Comparison of ENCODE assay signal across 1 cellular context in genomic region chr16:9323170-9323569, GRCh38.
TF ChIP-seq lines count a peak whose summit lies in the region.

No MANE protein-coding gene starts in this region.

TF ChIP-seq in GM23338, 12 proteins besides CTCF, POLR2A, EP300 and RAD21 (continued from another document):
- TF ChIP-seq, protein P1, sequence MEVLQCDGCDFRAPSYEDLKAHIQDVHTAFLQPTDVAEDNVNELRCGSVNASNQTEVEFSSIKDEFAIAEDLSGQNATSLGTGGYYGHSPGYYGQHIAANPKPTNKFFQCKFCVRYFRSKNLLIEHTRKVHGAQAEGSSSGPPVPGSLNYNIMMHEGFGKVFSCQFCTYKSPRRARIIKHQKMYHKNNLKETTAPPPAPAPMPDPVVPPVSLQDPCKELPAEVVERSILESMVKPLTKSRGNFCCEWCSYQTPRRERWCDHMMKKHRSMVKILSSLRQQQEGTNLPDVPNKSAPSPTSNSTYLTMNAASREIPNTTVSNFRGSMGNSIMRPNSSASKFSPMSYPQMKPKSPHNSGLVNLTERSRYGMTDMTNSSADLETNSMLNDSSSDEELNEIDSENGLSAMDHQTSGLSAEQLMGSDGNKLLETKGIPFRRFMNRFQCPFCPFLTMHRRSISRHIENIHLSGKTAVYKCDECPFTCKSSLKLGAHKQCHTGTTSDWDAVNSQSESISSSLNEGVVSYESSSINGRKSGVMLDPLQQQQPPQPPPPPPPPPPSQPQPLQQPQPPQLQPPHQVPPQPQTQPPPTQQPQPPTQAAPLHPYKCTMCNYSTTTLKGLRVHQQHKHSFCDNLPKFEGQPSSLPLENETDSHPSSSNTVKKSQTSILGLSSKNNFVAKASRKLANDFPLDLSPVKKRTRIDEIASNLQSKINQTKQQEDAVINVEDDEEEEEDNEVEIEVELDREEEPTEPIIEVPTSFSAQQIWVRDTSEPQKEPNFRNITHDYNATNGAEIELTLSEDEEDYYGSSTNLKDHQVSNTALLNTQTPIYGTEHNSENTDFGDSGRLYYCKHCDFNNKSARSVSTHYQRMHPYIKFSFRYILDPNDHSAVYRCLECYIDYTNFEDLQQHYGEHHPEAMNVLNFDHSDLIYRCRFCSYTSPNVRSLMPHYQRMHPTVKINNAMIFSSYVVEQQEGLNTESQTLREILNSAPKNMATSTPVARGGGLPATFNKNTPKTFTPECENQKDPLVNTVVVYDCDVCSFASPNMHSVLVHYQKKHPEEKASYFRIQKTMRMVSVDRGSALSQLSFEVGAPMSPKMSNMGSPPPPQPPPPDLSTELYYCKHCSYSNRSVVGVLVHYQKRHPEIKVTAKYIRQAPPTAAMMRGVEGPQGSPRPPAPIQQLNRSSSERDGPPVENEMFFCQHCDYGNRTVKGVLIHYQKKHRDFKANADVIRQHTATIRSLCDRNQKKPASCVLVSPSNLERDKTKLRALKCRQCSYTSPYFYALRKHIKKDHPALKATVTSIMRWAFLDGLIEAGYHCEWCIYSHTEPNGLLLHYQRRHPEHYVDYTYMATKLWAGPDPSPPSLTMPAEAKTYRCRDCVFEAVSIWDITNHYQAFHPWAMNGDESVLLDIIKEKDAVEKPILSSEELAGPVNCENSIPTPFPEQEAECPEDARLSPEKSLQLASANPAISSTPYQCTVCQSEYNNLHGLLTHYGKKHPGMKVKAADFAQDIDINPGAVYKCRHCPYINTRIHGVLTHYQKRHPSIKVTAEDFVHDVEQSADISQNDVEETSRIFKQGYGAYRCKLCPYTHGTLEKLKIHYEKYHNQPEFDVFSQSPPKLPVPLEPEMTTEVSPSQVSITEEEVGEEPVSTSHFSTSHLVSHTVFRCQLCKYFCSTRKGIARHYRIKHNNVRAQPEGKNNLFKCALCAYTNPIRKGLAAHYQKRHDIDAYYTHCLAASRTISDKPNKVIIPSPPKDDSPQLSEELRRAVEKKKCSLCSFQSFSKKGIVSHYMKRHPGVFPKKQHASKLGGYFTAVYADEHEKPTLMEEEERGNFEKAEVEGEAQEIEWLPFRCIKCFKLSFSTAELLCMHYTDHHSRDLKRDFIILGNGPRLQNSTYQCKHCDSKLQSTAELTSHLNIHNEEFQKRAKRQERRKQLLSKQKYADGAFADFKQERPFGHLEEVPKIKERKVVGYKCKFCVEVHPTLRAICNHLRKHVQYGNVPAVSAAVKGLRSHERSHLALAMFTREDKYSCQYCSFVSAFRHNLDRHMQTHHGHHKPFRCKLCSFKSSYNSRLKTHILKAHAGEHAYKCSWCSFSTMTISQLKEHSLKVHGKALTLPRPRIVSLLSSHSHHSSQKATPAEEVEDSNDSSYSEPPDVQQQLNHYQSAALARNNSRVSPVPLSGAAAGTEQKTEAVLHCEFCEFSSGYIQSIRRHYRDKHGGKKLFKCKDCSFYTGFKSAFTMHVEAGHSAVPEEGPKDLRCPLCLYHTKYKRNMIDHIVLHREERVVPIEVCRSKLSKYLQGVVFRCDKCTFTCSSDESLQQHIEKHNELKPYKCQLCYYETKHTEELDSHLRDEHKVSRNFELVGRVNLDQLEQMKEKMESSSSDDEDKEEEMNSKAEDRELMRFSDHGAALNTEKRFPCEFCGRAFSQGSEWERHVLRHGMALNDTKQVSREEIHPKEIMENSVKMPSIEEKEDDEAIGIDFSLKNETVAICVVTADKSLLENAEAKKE (CRISPR knock-in tag; IDR thresholded peaks at IDR 0.05), result no peak
- no peak for TF ChIP-seq ZNF331 (CRISPR knock-in tag; IDR thresholded peaks at IDR 0.05; ENCODE audit: low read depth)
- TF ChIP-seq NANOG (IDR thresholded peaks at IDR 0.05; ENCODE audit: borderline replicate concordance), result no peak
- TF ChIP-seq ZNF114 (CRISPR knock-in tag; IDR thresholded peaks at IDR 0.05), result no peak
- TF ChIP-seq STAT1 (IDR thresholded peaks at IDR 0.05; ENCODE audit: unreplicated experiment), result no peak
